In genomic region chr14:81303258-81303935, GRCh38 we compare ENCODE assay signal across 1 cellular context.
TF ChIP-seq lines count a peak whose summit lies in the region.

No MANE protein-coding gene starts in this region.

TF ChIP-seq in HepG2, 621 proteins besides CTCF, POLR2A, EP300 and RAD21 (continued from another document and continues in another):
- TF ChIP-seq PRDM10 (CRISPR knock-in tag; IDR thresholded peaks at IDR 0.05; ENCODE audit: low read depth) (peak; percentile 72; the same call in 1 of the 2 replicates), PBX2 (CRISPR knock-in tag; IDR thresholded peaks at IDR 0.05) (peak; percentile 69), NR0B2 (CRISPR knock-in tag; IDR thresholded peaks at IDR 0.05) (no peak), TGIF2 (CRISPR knock-in tag; IDR thresholded peaks at IDR 0.05) (peak; percentile 88; the same call in 1 of the 2 replicates), ZXDC (CRISPR knock-in tag; IDR thresholded peaks at IDR 0.05) (no peak), ZNF142 (CRISPR knock-in tag; IDR thresholded peaks at IDR 0.05) (no peak), RXRA (CRISPR knock-in tag; IDR thresholded peaks at IDR 0.05) (peak; percentile 99), GATAD2A (CRISPR knock-in tag; IDR thresholded peaks at IDR 0.05) (peak; percentile 96), SP1 (IDR thresholded peaks at IDR 0.05) (no peak), SP1 (CRISPR knock-in tag; IDR thresholded peaks at IDR 0.05) (peak; percentile 18; the same call in 1 of the 2 replicates), KLF15 (CRISPR knock-in tag; IDR thresholded peaks at IDR 0.05; ENCODE audit: borderline replicate concordance) (no peak), POLR2AphosphoS2 (IDR thresholded peaks at IDR 0.05; ENCODE audit: low read depth, low read length) (no peak), TEAD3 (CRISPR knock-in tag; optimal IDR thresholded peaks at IDR 0.05; ENCODE audit: borderline replicate concordance) (peak; percentile 90), CBX2 (IDR thresholded peaks at IDR 0.05; ENCODE audit: low read depth, low read length) (no peak), CBX2 (CRISPR knock-in tag; IDR thresholded peaks at IDR 0.05; ENCODE audit: low read depth) (no peak; the same call in 1 of the 2 replicates), ARHGAP35 (CRISPR knock-in tag; IDR thresholded peaks at IDR 0.05; ENCODE audit: borderline replicate concordance) (no peak), ZNF749 (CRISPR knock-in tag; IDR thresholded peaks at IDR 0.05; ENCODE audit: borderline replicate concordance) (peak; percentile 38; the same call in 1 of the 2 replicates), ZFY (CRISPR knock-in tag; IDR thresholded peaks at IDR 0.05) (no peak), THYN1 (CRISPR knock-in tag; IDR thresholded peaks at IDR 0.05; ENCODE audit: borderline replicate concordance, low read depth) (no peak), ZFP90 (CRISPR knock-in tag; IDR thresholded peaks at IDR 0.05; ENCODE audit: borderline replicate concordance) (peak; percentile 78; the same call in 1 of the 2 replicates), HNF1B (CRISPR knock-in tag; IDR thresholded peaks at IDR 0.05) (peak; percentile 92), ZNF614 (CRISPR knock-in tag; IDR thresholded peaks at IDR 0.05; ENCODE audit: borderline replicate concordance) (peak; percentile 96), SP5 (CRISPR knock-in tag; IDR thresholded peaks at IDR 0.05; ENCODE audit: borderline replicate concordance, low read depth) (peak; percentile 47; the same call in 1 of the 2 replicates), BATF2 (CRISPR knock-in tag; IDR thresholded peaks at IDR 0.05) (no peak), KLF11 (CRISPR knock-in tag; IDR thresholded peaks at IDR 0.05) (0 out of 2 replicates have a peak, but pooled peaks have one; percentile 36), ATF6 (CRISPR knock-in tag; conservative IDR thresholded peaks at IDR 0.05) (no peak), KLF6 (CRISPR knock-in tag; IDR thresholded peaks at IDR 0.05) (no peak), MXD1 (CRISPR knock-in tag; IDR thresholded peaks at IDR 0.05) (no peak), CBX5 (CRISPR knock-in tag; IDR thresholded peaks at IDR 0.05; ENCODE audit: borderline replicate concordance) (peak; percentile 97; the same call in 1 of the 2 replicates), ZMYM4 (CRISPR knock-in tag; IDR thresholded peaks at IDR 0.05) (peak; percentile 96), BRF2 (CRISPR knock-in tag; IDR thresholded peaks at IDR 0.05) (no peak), HNF4A (CRISPR knock-in tag; IDR thresholded peaks at IDR 0.05) (peak; percentile 96), ZNF251 (CRISPR knock-in tag; IDR thresholded peaks at IDR 0.05) (no peak), CHD4 (IDR thresholded peaks at IDR 0.05; ENCODE audit: borderline replicate concordance, low read length) (no peak)
